In genomic region chr3:43120937-43121336, GRCh38 we compare ENCODE assay signal across 19 cellular contexts. TPM values are rescaled to one million over a fixed set of nuclear protein-coding genes. Genes with fewer than 3 reads are reported as not detected.
A peak's percentile ranks its signal among the peaks of the same experiment; 100 is the strongest.
DNase-seq lines count a peak whose midpoint lies in the region; ATAC-seq and TF ChIP-seq lines count a peak whose summit lies in the region.
"Had no signal": no experiment of that assay in that cellular context is flagged by ENCODE, and none has a peak within 500 bp of the region (broad histone marks: within the 10 kb centered on the region; RNA-seq: fewer than 3 reads in every experiment).

No MANE protein-coding gene starts in this region.

- H3K9me3 Mint-ChIP-seq in activated T-cell treated with anti-CD3 and anti-CD28 coated beads, Interleukin-2, amount 50 U/mL, for 72 hours, result peaks cover 4 to 8% of the 10 kb centered on the region in 2 donors
- H3K9me3 Mint-ChIP-seq in activated CD8-positive, alpha-beta T cell treated with anti-CD3 and anti-CD28 coated beads, Interleukin-2, amount 10 ng/mL, durations not matched to agents 7 days and 5 days (ENCODE audit: insufficient read depth), result no peaks in the 10 kb centered on the region

- H3K4me1 ChIP-seq in esophagus muscularis mucosa, result peaks cover 0 to under 1% (median 0%) of the 10 kb centered on the region in 4 donors
- H3K4me1 ChIP-seq: BLaER1, Caco-2 had no signal

- peak; percentile 81 to 87 for ATAC-seq in activated T-cell treated with anti-CD3 and anti-CD28 coated beads, Interleukin-2, amount 50 U/mL, for 72 hours (replicated peaks in 1 of 2)
- ATAC-seq in activated CD8-positive, alpha-beta T cell treated with anti-CD3 and anti-CD28 coated beads, Interleukin-2, amount 10 ng/mL, durations not matched to agents 7 days and 5 days, result no peak
- peak; percentile 23 for ATAC-seq in stimulated activated naive CD8-positive, alpha-beta T cell treated with anti-CD3 and anti-CD28 coated beads, Interleukin-15, Interleukin-2, amounts not matched to agents 100 U/mL and 50 U/mL, for 24 hours
- no peak for ATAC-seq in GM21825 (IDR thresholded peaks at IDR 0.05; ENCODE audit: unreplicated experiment)
- ATAC-seq: CD8-positive, alpha-beta T cell had no signal

- no peak for TF ChIP-seq EP300 in esophagus muscularis mucosa (IDR thresholded peaks at IDR 0.05)

- CTCF ChIA-PET in activated CD8-positive, alpha-beta T cell treated with anti-CD3 and anti-CD28 coated beads, Interleukin-2, amount 10 ng/mL, durations not matched to agents 7 days and 5 days (lab: Charles Lee), result interaction anchor here (0.7 to 2.3 kb wide), 2 partner anchors 12 to 159 kb away, joined by 4 to 6 read pairs; no protein-coding TSS in a partner anchor

- H3K36me3 ChIP-seq in esophagus muscularis mucosa, result no peaks in the 10 kb centered on the region
- H3K36me3 ChIP-seq: BLaER1 had no signal

- no peaks in the 10 kb centered on the region for H3K9me3 ChIP-seq in esophagus muscularis mucosa

- no peak for TF ChIP-seq POLR2A in esophagus muscularis mucosa (IDR thresholded peaks at IDR 0.05; ENCODE audit: low read depth)

- TF ChIP-seq CTCF in esophagus muscularis mucosa (IDR thresholded peaks at IDR 0.05), result no peak

- WGBS in esophagus muscularis mucosa, result 96% methylated on average over 3 of the region's 3 CpGs

- no peak overlapping the region for H3K27ac Mint-ChIP-seq in activated T-cell treated with anti-CD3 and anti-CD28 coated beads, Interleukin-2, amount 50 U/mL, for 72 hours
- H3K27ac Mint-ChIP-seq in activated CD8-positive, alpha-beta T cell treated with anti-CD3 and anti-CD28 coated beads, Interleukin-2, amount 10 ng/mL, durations not matched to agents 7 days and 5 days, result no peak overlapping the region
- H3K27ac Mint-ChIP-seq: B cell; CD4-positive, CD25-positive, alpha-beta regulatory T cell; CD8-positive, alpha-beta T cell had no signal

- POLR2A ChIA-PET in activated CD8-positive, alpha-beta T cell treated with anti-CD3 and anti-CD28 coated beads, Interleukin-2, amount 10 ng/mL, durations not matched to agents 7 days and 5 days (lab: Charles Lee), result interaction anchor here (0.6 kb wide), 1 partner anchor 184 kb away, joined by 3 read pairs; no protein-coding TSS in a partner anchor

- no peak for DNase-seq in activated T-cell treated with anti-CD3 and anti-CD28 coated beads, Interleukin-2, amount 50 U/mL, for 72 hours
- DNase-seq in activated T-cell treated with anti-CD3 and anti-CD28 coated beads, Interleukin-2, amount 50 U/mL, for 48 hours, result no peak
- DNase-seq in activated CD8-positive, alpha-beta T cell treated with anti-CD3 and anti-CD28 coated beads, Interleukin-2, amount 10 ng/mL, durations not matched to agents 7 days and 5 days, result peak; percentile 1
- DNase-seq in esophagus muscularis mucosa (ENCODE audit: extremely low spot score) (peak; percentile 24), NCI-H69 (lab: John Stamatoyannopoulos, UW) (no peak), midbrain (lab: John Stamatoyannopoulos, UW) (no peak)
- DNase-seq in stimulated activated naive CD8-positive, alpha-beta T cell treated with anti-CD3 and anti-CD28 coated beads, Interleukin-15, Interleukin-2, amounts not matched to agents 100 U/mL and 50 U/mL, for 24 hours, result no peak
- DNase-seq: Caco-2; CD4-positive, CD25-positive, alpha-beta regulatory T cell; CD8-positive, alpha-beta T cell; DMS153; DND-41; GM23248; H7; HCEC 1CT had no signal

- intact Hi-C loops in esophagus muscularis mucosa (cut with DNase I), result no loop called here

- H3K27ac ChIP-seq in esophagus muscularis mucosa (replicated peaks in 1 of 4), result no peak overlapping the region
- H3K27ac ChIP-seq: BLaER1, C4-2B, GM23248 had no signal

- H3K4me3 ChIP-seq in esophagus muscularis mucosa, result no peak overlapping the region
- H3K4me3 ChIP-seq: BLaER1, GM23248 had no signal

- no peak overlapping the region for H3K4me3 Mint-ChIP-seq in activated T-cell treated with anti-CD3 and anti-CD28 coated beads, Interleukin-2, amount 50 U/mL, for 72 hours
- no peak overlapping the region for H3K4me3 Mint-ChIP-seq in activated CD8-positive, alpha-beta T cell treated with anti-CD3 and anti-CD28 coated beads, Interleukin-2, amount 10 ng/mL, durations not matched to agents 7 days and 5 days
- H3K4me3 Mint-ChIP-seq: B cell; CD4-positive, CD25-positive, alpha-beta regulatory T cell; CD8-positive, alpha-beta T cell had no signal

- H3K36me3 Mint-ChIP-seq in activated T-cell treated with anti-CD3 and anti-CD28 coated beads, Interleukin-2, amount 50 U/mL, for 72 hours (ENCODE audit: insufficient read depth in 2 of 2), result peaks cover 3 to 4% of the 10 kb centered on the region in 2 donors
- no peaks in the 10 kb centered on the region for H3K36me3 Mint-ChIP-seq in activated CD8-positive, alpha-beta T cell treated with anti-CD3 and anti-CD28 coated beads, Interleukin-2, amount 10 ng/mL, durations not matched to agents 7 days and 5 days (ENCODE audit: low read depth)
- H3K36me3 Mint-ChIP-seq: CD4-positive, CD25-positive, alpha-beta regulatory T cell; CD8-positive, alpha-beta T cell had no signal

- no peaks in the 10 kb centered on the region for H3K27me3 ChIP-seq in esophagus muscularis mucosa
- H3K27me3 ChIP-seq: BLaER1 had no signal

- peaks cover 9% of the 10 kb centered on the region for H3K4me1 Mint-ChIP-seq in activated T-cell treated with anti-CD3 and anti-CD28 coated beads, Interleukin-2, amount 50 U/mL, for 72 hours (ENCODE audit: low read depth)
- no peaks in the 10 kb centered on the region for H3K4me1 Mint-ChIP-seq in activated CD8-positive, alpha-beta T cell treated with anti-CD3 and anti-CD28 coated beads, Interleukin-2, amount 10 ng/mL, durations not matched to agents 7 days and 5 days (ENCODE audit: low read depth)
- H3K4me1 Mint-ChIP-seq: B cell had no signal

- H3K27me3 Mint-ChIP-seq in activated T-cell treated with anti-CD3 and anti-CD28 coated beads, Interleukin-2, amount 50 U/mL, for 72 hours (ENCODE audit: low read depth), result peaks cover 16% of the 10 kb centered on the region
- H3K27me3 Mint-ChIP-seq in activated CD8-positive, alpha-beta T cell treated with anti-CD3 and anti-CD28 coated beads, Interleukin-2, amount 10 ng/mL, durations not matched to agents 7 days and 5 days (ENCODE audit: low read depth), result peaks cover 5% of the 10 kb centered on the region

RNA-seq across cellular contexts. Expression of gene POMGNT2, which starts 15.1 kb away (rescaled TPM):
- total RNA-seq in activated T-cell treated with anti-CD3 and anti-CD28 coated beads, Interleukin-2, amount 50 U/mL, for 72 hours, result 1 to 10 TPM; 5.0 to 6.6 TPM
- total RNA-seq in activated CD8-positive, alpha-beta T cell treated with anti-CD3 and anti-CD28 coated beads, Interleukin-2, amount 10 ng/mL, durations not matched to agents 7 days and 5 days, result 1 to 10 TPM; 8.7 to 9.7 TPM
- 10 to 100 TPM; 22.4 to 39.6 (median 31.1) TPM for total RNA-seq in esophagus muscularis mucosa

Comparison
In these comparisons a context has a peak if more than half of its experiments do, and no peak if none do; other contexts are left out.
1. ATAC-seq: peak in activated T-cell treated with anti-CD3 and anti-CD28 coated beads, Interleukin-2, amount 50 U/mL, for 72 hours (2 of 2) and stimulated activated naive CD8-positive, alpha-beta T cell treated with anti-CD3 and anti-CD28 coated beads, Interleukin-15, Interleukin-2, amounts not matched to agents 100 U/mL and 50 U/mL, for 24 hours (single experiment); none in activated CD8-positive, alpha-beta T cell treated with anti-CD3 and anti-CD28 coated beads, Interleukin-2, amount 10 ng/mL, durations not matched to agents 7 days and 5 days (single experiment) and GM21825 (single experiment).
2. DNase-seq: peak in activated CD8-positive, alpha-beta T cell treated with anti-CD3 and anti-CD28 coated beads, Interleukin-2, amount 10 ng/mL, durations not matched to agents 7 days and 5 days (single experiment) and esophagus muscularis mucosa (single experiment); none in activated T-cell treated with anti-CD3 and anti-CD28 coated beads, Interleukin-2, amount 50 U/mL, for 72 hours (0 of 2), activated T-cell treated with anti-CD3 and anti-CD28 coated beads, Interleukin-2, amount 50 U/mL, for 48 hours (0 of 2), stimulated activated naive CD8-positive, alpha-beta T cell treated with anti-CD3 and anti-CD28 coated beads, Interleukin-15, Interleukin-2, amounts not matched to agents 100 U/mL and 50 U/mL, for 24 hours (single experiment), NCI-H69 (single experiment) and midbrain (single experiment).